23 cellular contexts compared by ENCODE assay signal in the genomic region with DNA sequence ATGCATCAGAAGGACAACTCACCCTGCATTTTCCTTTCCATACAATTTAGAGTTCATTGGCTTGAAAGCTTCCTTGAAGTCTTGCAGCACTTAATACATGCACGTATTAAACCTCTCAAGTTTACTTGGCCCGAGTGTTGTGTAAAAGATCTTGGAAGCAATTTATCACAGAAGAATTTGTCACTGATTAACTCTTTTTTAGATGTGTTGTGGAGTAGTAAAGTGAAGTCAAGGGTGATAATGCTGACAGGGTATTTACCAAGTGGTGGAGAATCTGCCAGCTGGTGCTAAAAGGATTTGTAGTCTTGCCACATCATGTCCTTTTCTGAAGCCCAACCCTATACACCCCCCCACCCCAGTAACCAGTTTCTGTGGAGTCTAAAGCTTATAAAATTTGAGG.
A peak's percentile ranks its signal among the peaks of the same experiment; 100 is the strongest.
DNase-seq lines count a peak whose midpoint lies in the region; ATAC-seq and TF ChIP-seq lines count a peak whose summit lies in the region.
"Had no signal": no experiment of that assay in that cellular context is flagged by ENCODE, and none has a peak within 500 bp of the region (broad histone marks: within the 10 kb centered on the region; RNA-seq: fewer than 3 reads in every experiment).

No MANE protein-coding gene starts in this region.

- H3K4me1 Mint-ChIP-seq in endodermal cell: peaks cover 17% of the 10 kb centered on the region
- H3K4me1 Mint-ChIP-seq in activated T-helper 17 cell treated with anti-CD3 and anti-CD28 coated beads, Interleukin-2, amount 50 U/mL, for 72 hours: no peaks in the 10 kb centered on the region
- H3K4me1 Mint-ChIP-seq: GM23338 had no signal

- no peak overlapping the region for H4K5ac ChIP-seq in mesendoderm (ENCODE audit: low read length)

- H3K9me2 ChIP-seq in PC-3 (replicated peaks; ENCODE audit: low read length): no peaks in the 10 kb centered on the region

- H3K79me1 ChIP-seq in mesendoderm (ENCODE audit: low read length): no peaks in the 10 kb centered on the region

- peak; percentile 80 for DNase-seq in Caki2 (ENCODE audit: low read depth)
- no peak for DNase-seq in PC-3
- no peak for DNase-seq in endodermal cell
- peak; percentile 81 for DNase-seq in mesendoderm
- no peak for DNase-seq in retina
- DNase-seq: CD8-positive, alpha-beta T cell; DMS 273 treated with DMSO at 0.1 percent for 48 hours; GDM1; Kasumi-1; MM.1S; NCI-H1092 treated with DMSO at 0.1 percent for 48 hours; NCI-H1694 treated with DMSO at 0.1 percent for 48 hours; NCI-H2107; NCI-H345; NCI-H526 treated with DMSO at 0.1 percent for 48 hours; PC-9 had no signal

- H3K9me3 Mint-ChIP-seq in endodermal cell: peaks cover 6% of the 10 kb centered on the region
- peaks cover 16% of the 10 kb centered on the region for H3K9me3 Mint-ChIP-seq in activated T-helper 17 cell treated with anti-CD3 and anti-CD28 coated beads, Interleukin-2, amount 50 U/mL, for 72 hours

- no peaks in the 10 kb centered on the region for H3F3A ChIP-seq in PC-3 (ENCODE audit: low read length, unreplicated experiment)

- in situ Hi-C loops in Caki2 (cut with HindIII; ENCODE audit: low pct_unique_long_range_greater_than_20kb, low sequenced_read_pairs): no loop called here

- no TSS peak for BruUV-seq in PC-3 (replicated peaks; lab: Mats Ljungman, UMichigan)

- ATAC-seq in PC-3 (0 out of 2 replicates have a peak, but pooled peaks have one; percentile 11), HG03439 (IDR thresholded peaks at IDR 0.05; ENCODE audit: unreplicated experiment) (no peak), HG02973 (IDR thresholded peaks at IDR 0.05; ENCODE audit: unreplicated experiment) (no peak)
- no peak for ATAC-seq in activated T-helper 17 cell treated with anti-CD3 and anti-CD28 coated beads, Interleukin-2, amount 50 U/mL, for 72 hours (replicated peaks)
- ATAC-seq: CD8-positive, alpha-beta T cell; GM12878; GM23338 had no signal

- H3K4ac ChIP-seq in mesendoderm (ENCODE audit: low read depth, low read length): no peak overlapping the region

- WGBS in endodermal cell (ENCODE audit: insufficient coverage in 1 of 2, insufficient read length in 1 of 2), 2 experiments: 43% methylated on average over 2 of the region's 2 CpGs; no CpG with 5 or more reads in 1 of the 2 experiments
- no CpG with 5 or more reads among the region's 2 CpGs for WGBS in mesendoderm (ENCODE audit: extremely low coverage, insufficient coverage, low lambda C conversion rate)

- H3K36me3 ChIP-seq in PC-3 (ENCODE audit: low read depth, low read length) (no peaks in the 10 kb centered on the region), endodermal cell (ENCODE audit: control insufficient read depth, insufficient read depth, low read length) (no peaks in the 10 kb centered on the region), mesendoderm (ENCODE audit: control insufficient read depth, insufficient read depth, low read length) (no peaks in the 10 kb centered on the region)
- H3K36me3 ChIP-seq: BLaER1, SJSA1 had no signal

- H3K79me2 ChIP-seq in PC-3 (ENCODE audit: low read length) (no peaks in the 10 kb centered on the region), mesendoderm (ENCODE audit: control insufficient read depth, insufficient read depth, low read length) (no peaks in the 10 kb centered on the region)

- no peak overlapping the region for H3K18ac ChIP-seq in mesendoderm (ENCODE audit: low read length)

- H3K27ac ChIP-seq in PC-3 (ENCODE audit: low read length) (no peak overlapping the region), endodermal cell (ENCODE audit: low read depth, low read length) (no peak overlapping the region), mesendoderm (ENCODE audit: low read depth, low read length) (no peak overlapping the region)
- H3K27ac ChIP-seq: BLaER1, PC-9, SJSA1 had no signal

- intact Hi-C loops in PC-3 (cut with micrococcal nuclease): no loop called here

- H3K4me1 ChIP-seq in PC-3 (ENCODE audit: insufficient read depth, low read length): no peaks in the 10 kb centered on the region
- peaks cover 4% of the 10 kb centered on the region for H3K4me1 ChIP-seq in endodermal cell (ENCODE audit: control insufficient read depth, insufficient read depth, low read length)
- H3K4me1 ChIP-seq in mesendoderm (ENCODE audit: control insufficient read depth, low read depth, low read length): no peaks in the 10 kb centered on the region
- H3K4me1 ChIP-seq: BLaER1, SJSA1 had no signal

- H3K9me3 ChIP-seq in PC-3 (ENCODE audit: low read length) (no peaks in the 10 kb centered on the region), endodermal cell (ENCODE audit: control insufficient read depth, low read length) (peaks cover 8% of the 10 kb centered on the region)
- H3K9me3 ChIP-seq: BLaER1, SJSA1 had no signal

- H3K23ac ChIP-seq in mesendoderm (ENCODE audit: low read length): no peak overlapping the region

- H3K36me3 Mint-ChIP-seq in endodermal cell (ENCODE audit: low read depth): no peaks in the 10 kb centered on the region
- no peaks in the 10 kb centered on the region for H3K36me3 Mint-ChIP-seq in activated T-helper 17 cell treated with anti-CD3 and anti-CD28 coated beads, Interleukin-2, amount 50 U/mL, for 72 hours (ENCODE audit: low read depth)
- H3K36me3 Mint-ChIP-seq: CD8-positive, alpha-beta T cell had no signal

- POLR2A ChIA-PET in PC-3 (lab: Charles Lee; ENCODE audit: unreplicated experiment): no interaction called here

- H2AK5ac ChIP-seq in mesendoderm (ENCODE audit: low read length): no peak overlapping the region

- H3K4me2 ChIP-seq in PC-3 (ENCODE audit: low read length): no peak overlapping the region
- no peak overlapping the region for H3K4me2 ChIP-seq in mesendoderm (ENCODE audit: low read length)
- H3K4me2 ChIP-seq: BLaER1, GM23338, PC-9 had no signal

- no peak overlapping the region for H2BK5ac ChIP-seq in mesendoderm (ENCODE audit: low read length)

- no peak overlapping the region for H3K4me3 ChIP-seq in PC-3 (ENCODE audit: low read length)
- no peak overlapping the region for H3K4me3 ChIP-seq in endodermal cell (ENCODE audit: low read length)
- no peak overlapping the region for H3K4me3 ChIP-seq in mesendoderm (ENCODE audit: low read length)
- H3K4me3 ChIP-seq: BLaER1, GM12878, GM23338, PC-9, SJSA1 had no signal

- H3K9ac ChIP-seq in PC-3 (ENCODE audit: low read length) (no peak overlapping the region), endodermal cell (ENCODE audit: extremely low read depth, low read length, poor library complexity, severe bottlenecking) (no peak overlapping the region), mesendoderm (ENCODE audit: low read length) (no peak overlapping the region)
- H3K9ac ChIP-seq: BLaER1 had no signal

- H3K4me3 Mint-ChIP-seq in endodermal cell: no peak overlapping the region
- no peak overlapping the region for H3K4me3 Mint-ChIP-seq in activated T-helper 17 cell treated with anti-CD3 and anti-CD28 coated beads, Interleukin-2, amount 50 U/mL, for 72 hours
- H3K4me3 Mint-ChIP-seq: CD8-positive, alpha-beta T cell; GM23338 had no signal

- CTCF ChIA-PET in PC-3 (lab: Charles Lee): no interaction called here

- TF ChIP-seq CTCF in PC-3 (conservative IDR thresholded peaks at IDR 0.05; ENCODE audit: low read depth, low read length) (no peak), endodermal cell (conservative IDR thresholded peaks at IDR 0.05) (no peak)

- no peak overlapping the region for H2BK15ac ChIP-seq in mesendoderm (replicated peaks; ENCODE audit: low read depth)

- H4K8ac ChIP-seq in mesendoderm (ENCODE audit: low read depth, low read length): no peak overlapping the region

- H3K27me3 ChIP-seq in PC-3 (ENCODE audit: low read length): no peaks in the 10 kb centered on the region
- no peaks in the 10 kb centered on the region for H3K27me3 ChIP-seq in endodermal cell (ENCODE audit: control insufficient read depth, insufficient read depth, low read length, poor library complexity, severe bottlenecking)
- no peaks in the 10 kb centered on the region for H3K27me3 ChIP-seq in mesendoderm (ENCODE audit: insufficient read depth, low read length, poor library complexity)
- H3K27me3 ChIP-seq: BLaER1, SJSA1 had no signal

- no peaks in the 10 kb centered on the region for H3K27me3 Mint-ChIP-seq in endodermal cell (ENCODE audit: insufficient read depth)
- H3K27me3 Mint-ChIP-seq in activated T-helper 17 cell treated with anti-CD3 and anti-CD28 coated beads, Interleukin-2, amount 50 U/mL, for 72 hours: no peaks in the 10 kb centered on the region

- peak overlapping the region; percentile 40 for H3K27ac Mint-ChIP-seq in endodermal cell
- H3K27ac Mint-ChIP-seq in activated T-helper 17 cell treated with anti-CD3 and anti-CD28 coated beads, Interleukin-2, amount 50 U/mL, for 72 hours: no peak overlapping the region
- H3K27ac Mint-ChIP-seq: CD8-positive, alpha-beta T cell; GM23338 had no signal

- no peak overlapping the region for H3K56ac ChIP-seq in mesendoderm (ENCODE audit: low read length)

- H2BK120ac ChIP-seq in mesendoderm (ENCODE audit: low read depth, low read length): peak overlapping the region; percentile 12

- no peaks in the 10 kb centered on the region for H4K20me1 ChIP-seq in PC-3 (ENCODE audit: low read length)
- H4K20me1 ChIP-seq: BLaER1 had no signal

- H2AFZ ChIP-seq in PC-3 (ENCODE audit: low read length): no peak overlapping the region
- H2AFZ ChIP-seq: GM23338, PC-9 had no signal

Comparison
In these comparisons a context has a peak if more than half of its experiments do, and no peak if none do; other contexts are left out.
1. DNase-seq: peak in Caki2 (single experiment) and mesendoderm (single experiment); none in PC-3 (single experiment), endodermal cell (single experiment) and retina (single experiment).